In genomic region chr1:2248127-2248826, GRCh38 we compare ENCODE assay signal across 10 cellular contexts. TPM values are rescaled to one million over a fixed set of nuclear protein-coding genes. Genes with fewer than 3 reads are reported as not detected.
A peak's percentile ranks its signal among the peaks of the same experiment; 100 is the strongest.
DNase-seq lines count a peak whose midpoint lies in the region; ATAC-seq and TF ChIP-seq lines count a peak whose summit lies in the region.
"Had no signal": no experiment of that assay in that cellular context is flagged by ENCODE, and none has a peak within 500 bp of the region (broad histone marks: within the 10 kb centered on the region; RNA-seq: fewer than 3 reads in every experiment).

No MANE protein-coding gene starts in this region.

- H3K27ac ChIP-seq in CD4-positive, alpha-beta memory T cell (ENCODE audit: low read depth, low read length), result no peak overlapping the region
- H3K27ac ChIP-seq in neuronal stem cell (replicated peaks; ENCODE audit: low read length), result peak overlapping the region; percentile 92

- H3K27ac Mint-ChIP-seq in CD4-positive, alpha-beta memory T cell, result peak overlapping the region in 6 of 7 donors; percentile 36 to 87 (median 80)
- H3K27ac Mint-ChIP-seq in WTC11, result peak overlapping the region; percentile 85
- H3K27ac Mint-ChIP-seq: activated naive CD8-positive, alpha-beta T cell treated with anti-CD3 and anti-CD28 coated beads for 36 hours had no signal

- TF ChIP-seq CTCF in WTC11 (IDR thresholded peaks at IDR 0.05) (no peak), GM13976 (IDR thresholded peaks at IDR 0.05; ENCODE audit: borderline replicate concordance, control extremely low read depth, extremely low read depth, insufficient read depth, missing control alignments) (no peak)

- H2AFZ ChIP-seq in neuronal stem cell (ENCODE audit: low read length), result peak overlapping the region; percentile 58

- intact Hi-C loops in CD4-positive, alpha-beta memory T cell (cut with micrococcal nuclease), result no loop called here

- peaks cover 13% of the 10 kb centered on the region for H3K36me3 ChIP-seq in CD4-positive, alpha-beta memory T cell (ENCODE audit: insufficient read depth, low read length)
- no peaks in the 10 kb centered on the region for H3K36me3 ChIP-seq in iPS-15b (ENCODE audit: control insufficient read depth, insufficient read depth, low read length)
- peaks cover 4 to 22% of the 10 kb centered on the region in 2 donors for H3K36me3 ChIP-seq in neuronal stem cell (replicated peaks in 1 of 2; ENCODE audit: control insufficient read depth in 2 of 2, insufficient read depth in 2 of 2, low read length in 2 of 2)

- H4K91ac ChIP-seq in neuronal stem cell (ENCODE audit: low read depth, low read length, poor library complexity), result peak overlapping the region; percentile 85

- in situ Hi-C loops in GM13976 (cut with MboI; ENCODE audit: low sequenced_read_pairs, unreplicated experiment) (no loop called here), G401 (cut with HindIII; ENCODE audit: low sequenced_read_pairs) (no loop called here)

- H3K27me3 Mint-ChIP-seq in CD4-positive, alpha-beta memory T cell, result no peaks in the 10 kb centered on the region
- H3K27me3 Mint-ChIP-seq in WTC11 (ENCODE audit: low read depth), result no peaks in the 10 kb centered on the region
- H3K27me3 Mint-ChIP-seq: activated naive CD8-positive, alpha-beta T cell treated with anti-CD3 and anti-CD28 coated beads for 36 hours had no signal

- H4K8ac ChIP-seq in neuronal stem cell (ENCODE audit: low read depth, low read length), result no peak overlapping the region

- H3K4me3 ChIP-seq in CD4-positive, alpha-beta memory T cell (ENCODE audit: low read length in 2 of 2), result no peak overlapping the region
- H3K4me3 ChIP-seq in iPS-15b (ENCODE audit: low read depth, low read length) (peak overlapping the region; percentile 30), neuronal stem cell (ENCODE audit: low read length in 2 of 2) (peak overlapping the region in 1 of 2 donors; percentile 23)

- H3K4me2 ChIP-seq in neuronal stem cell (ENCODE audit: insufficient read depth, low read length, poor library complexity, severe bottlenecking), result peak overlapping the region; percentile 43

- H2BK15ac ChIP-seq in neuronal stem cell (ENCODE audit: low read length), result peak overlapping the region; percentile 95

- CTCF ChIA-PET in CD4-positive, alpha-beta memory T cell (lab: Charles Lee; ENCODE audit: partially characterized antibody), result no interaction called here
- CTCF ChIA-PET in WTC11 (lab: Charles Lee), result interaction anchor here (0.9 to 1.4 kb wide), 9 partner anchors 11 to 133 kb away, joined by 3 to 13 read pairs (median 6); partner anchors contain the start of gene FAAP20

- no peaks in the 10 kb centered on the region for H3K9me3 ChIP-seq in CD4-positive, alpha-beta memory T cell (ENCODE audit: control insufficient read depth in 1 of 2, low read length in 2 of 2)
- H3K9me3 ChIP-seq in iPS-15b (ENCODE audit: control insufficient read depth, insufficient read depth, low read length) (no peaks in the 10 kb centered on the region), neuronal stem cell (replicated peaks in 1 of 2; ENCODE audit: control insufficient read depth in 2 of 2, insufficient read depth in 1 of 2, low read depth in 1 of 2, low read length in 2 of 2) (peaks cover 0 to 2% of the 10 kb centered on the region in 2 donors)

- peaks cover 18% of the 10 kb centered on the region for H3K79me1 ChIP-seq in neuronal stem cell (ENCODE audit: low read depth, low read length)

- H3K27me3 ChIP-seq in CD4-positive, alpha-beta memory T cell (ENCODE audit: insufficient read depth, low read length), result no peaks in the 10 kb centered on the region
- H3K27me3 ChIP-seq in iPS-15b (ENCODE audit: control insufficient read depth, insufficient read depth, low read length) (no peaks in the 10 kb centered on the region), neuronal stem cell (ENCODE audit: control insufficient read depth in 3 of 3, insufficient read depth in 3 of 3, low read depth in 1 of 3, low read length in 3 of 3) (peaks cover 0 to 2% (median 0%) of the 10 kb centered on the region in 3 experiments)

- peaks cover 21 to 40% of the 10 kb centered on the region in 2 donors for H3K36me3 Mint-ChIP-seq in CD4-positive, alpha-beta memory T cell
- H3K36me3 Mint-ChIP-seq in WTC11, result peaks cover 10% of the 10 kb centered on the region

- peak overlapping the region in 4 of 8 donors; percentile 1 to 54 (median 39) for H3K4me3 Mint-ChIP-seq in CD4-positive, alpha-beta memory T cell
- H3K4me3 Mint-ChIP-seq in WTC11, result peak overlapping the region; percentile 55
- H3K4me3 Mint-ChIP-seq: activated naive CD8-positive, alpha-beta T cell treated with anti-CD3 and anti-CD28 coated beads for 36 hours had no signal

- peak overlapping the region; percentile 70 for H3K23ac ChIP-seq in neuronal stem cell (ENCODE audit: low read depth, low read length, poor library complexity)

- peak overlapping the region; percentile 97 for H3K4ac ChIP-seq in neuronal stem cell (ENCODE audit: low read length)

- H2AK5ac ChIP-seq in neuronal stem cell (ENCODE audit: low read depth, low read length), result peak overlapping the region; percentile 97

- H3K18ac ChIP-seq in neuronal stem cell (ENCODE audit: low read length), result peak overlapping the region; percentile 99

- no CpG with 5 or more reads among the region's 21 CpGs for WGBS in neuronal stem cell (ENCODE audit: extremely low coverage in 2 of 2, insufficient read length in 2 of 2, insufficient replicate concordance in 1 of 2), 2 donors

- POLR2A ChIA-PET in CD4-positive, alpha-beta memory T cell (lab: Charles Lee; ENCODE audit: partially characterized antibody), result interaction anchor here (14.5 kb wide), 1 partner anchor 15 kb away, joined by 454 read pairs; the partner anchor contains the start of gene SKI
- POLR2A ChIA-PET in WTC11 (lab: Charles Lee), result interaction anchor here (0.5 to 1.5 kb wide), 9 partner anchors 11 to 258 kb away, joined by 3 to 7 read pairs (median 3); partner anchors contain the start of gene FAAP20

- ATAC-seq in WTC11, result peak; percentile 90

- peak overlapping the region; percentile 62 for H2BK5ac ChIP-seq in neuronal stem cell (ENCODE audit: low read length)

- DNase-seq in CD4-positive, alpha-beta memory T cell, result no peak
- peak; percentile 93 for DNase-seq in WTC11 (ENCODE audit: low spot score)
- peak; percentile 82 for DNase-seq in neuronal stem cell (ENCODE audit: low spot score)
- no peak for DNase-seq in HPDE6-E6E7 (ENCODE audit: extremely low spot score)
- no peak for DNase-seq in superior temporal gyrus (ENCODE audit: extremely low spot score)
- no peak for DNase-seq in GM13976 (ENCODE audit: low spot score)
- no peak for DNase-seq in G401 (ENCODE audit: low spot score)
- DNase-seq: activated naive CD8-positive, alpha-beta T cell treated with anti-CD3 and anti-CD28 coated beads for 36 hours; OCI-M1 had no signal

- H3K9me3 Mint-ChIP-seq in CD4-positive, alpha-beta memory T cell, result peaks cover 0 to 11% (median 0%) of the 10 kb centered on the region in 8 donors
- no peaks in the 10 kb centered on the region for H3K9me3 Mint-ChIP-seq in WTC11

- H3K14ac ChIP-seq in neuronal stem cell (ENCODE audit: low read length), result peak overlapping the region; percentile 76

- H2BK12ac ChIP-seq in neuronal stem cell (ENCODE audit: low read length), result no peak overlapping the region

- peak overlapping the region; percentile 50 for H3K9ac ChIP-seq in iPS-15b (ENCODE audit: low read depth, low read length)
- peak overlapping the region; percentile 90 for H3K9ac ChIP-seq in neuronal stem cell (ENCODE audit: low read depth, low read length, poor library complexity)

- peak overlapping the region; percentile 44 for H2BK120ac ChIP-seq in neuronal stem cell (ENCODE audit: low read depth, low read length)

- peaks cover 87% of the 10 kb centered on the region for H3K4me1 ChIP-seq in CD4-positive, alpha-beta memory T cell (ENCODE audit: insufficient read depth, low read length)
- H3K4me1 ChIP-seq in iPS-15b (ENCODE audit: control insufficient read depth, insufficient read depth, low read length), result peaks cover 21% of the 10 kb centered on the region
- H3K4me1 ChIP-seq in neuronal stem cell (ENCODE audit: control insufficient read depth in 2 of 2, insufficient read depth in 1 of 2, low read depth in 1 of 2, low read length in 2 of 2), result peaks cover 45% of the 10 kb centered on the region in 2 donors

- peaks cover 8 to 90% (median 51%) of the 10 kb centered on the region in 4 donors for H3K4me1 Mint-ChIP-seq in CD4-positive, alpha-beta memory T cell
- H3K4me1 Mint-ChIP-seq in WTC11, result peaks cover 70% of the 10 kb centered on the region

TF ChIP-seq in WTC11, 78 proteins besides CTCF, POLR2A, EP300 and RAD21 (continues in another document):
- TF ChIP-seq PRRX2 (CRISPR knock-in tag; IDR thresholded peaks at IDR 0.05) (no peak), ZNF232 (CRISPR knock-in tag; IDR thresholded peaks at IDR 0.05) (no peak), NR3C1 (CRISPR knock-in tag; conservative IDR thresholded peaks at IDR 0.05; ENCODE audit: low read depth) (no peak), MYBL2 (CRISPR knock-in tag; IDR thresholded peaks at IDR 0.05) (no peak), RORB (CRISPR knock-in tag; IDR thresholded peaks at IDR 0.05) (no peak)

RNA-seq across cellular contexts. Expression of gene SKI, which starts 20.2 kb away (rescaled TPM):
- total RNA-seq in CD4-positive, alpha-beta memory T cell, result 100 to 1,000 TPM in 1 of 2 experiments, 10 to 100 TPM in 1; 96.1 to 104 TPM
- under 1 TPM; 0.08 to 0.86 TPM for polyA plus RNA-seq in CD4-positive, alpha-beta memory T cell
- total RNA-seq in WTC11 (2021), result 75.5 to 88.6 TPM (median 75.6 TPM) in 3 replicates
- 37.5 TPM for polyA plus RNA-seq in neuronal stem cell (2013, experiment 1 of 2)
- polyA plus RNA-seq in neuronal stem cell (2013, experiment 2 of 2), result 41.3 TPM
- total RNA-seq in G401 (2014; rRNA removed; shearing (Covaris generic)), result 5.8 and 15.2 TPM in 2 replicates

RNA-seq across cellular contexts. Expression of gene FAAP20, which starts 53.7 kb away (rescaled TPM):
- total RNA-seq in CD4-positive, alpha-beta memory T cell, result 10 to 100 TPM; 38.4 to 40.8 TPM
- 10 to 100 TPM; 54.2 to 58.9 TPM for polyA plus RNA-seq in CD4-positive, alpha-beta memory T cell
- total RNA-seq in WTC11 (2021), result 133 to 151 TPM (median 150 TPM) in 3 replicates
- polyA plus RNA-seq in neuronal stem cell (2013, experiment 1 of 2), result 108 TPM
- polyA plus RNA-seq in neuronal stem cell (2013, experiment 2 of 2), result 108 TPM
- 79.9 and 105 TPM in 2 replicates for total RNA-seq in G401 (2014; rRNA removed; shearing (Covaris generic))

Comparison
In these comparisons a context has a peak if more than half of its experiments do, and no peak if none do; other contexts are left out.
1. DNase-seq: peak in WTC11 (single experiment) and neuronal stem cell (single experiment); none in CD4-positive, alpha-beta memory T cell (0 of 5), HPDE6-E6E7 (single experiment), superior temporal gyrus (single experiment), GM13976 (single experiment) and G401 (single experiment).